ENCODE assay signal across 9 cellular contexts in the genomic region with DNA sequence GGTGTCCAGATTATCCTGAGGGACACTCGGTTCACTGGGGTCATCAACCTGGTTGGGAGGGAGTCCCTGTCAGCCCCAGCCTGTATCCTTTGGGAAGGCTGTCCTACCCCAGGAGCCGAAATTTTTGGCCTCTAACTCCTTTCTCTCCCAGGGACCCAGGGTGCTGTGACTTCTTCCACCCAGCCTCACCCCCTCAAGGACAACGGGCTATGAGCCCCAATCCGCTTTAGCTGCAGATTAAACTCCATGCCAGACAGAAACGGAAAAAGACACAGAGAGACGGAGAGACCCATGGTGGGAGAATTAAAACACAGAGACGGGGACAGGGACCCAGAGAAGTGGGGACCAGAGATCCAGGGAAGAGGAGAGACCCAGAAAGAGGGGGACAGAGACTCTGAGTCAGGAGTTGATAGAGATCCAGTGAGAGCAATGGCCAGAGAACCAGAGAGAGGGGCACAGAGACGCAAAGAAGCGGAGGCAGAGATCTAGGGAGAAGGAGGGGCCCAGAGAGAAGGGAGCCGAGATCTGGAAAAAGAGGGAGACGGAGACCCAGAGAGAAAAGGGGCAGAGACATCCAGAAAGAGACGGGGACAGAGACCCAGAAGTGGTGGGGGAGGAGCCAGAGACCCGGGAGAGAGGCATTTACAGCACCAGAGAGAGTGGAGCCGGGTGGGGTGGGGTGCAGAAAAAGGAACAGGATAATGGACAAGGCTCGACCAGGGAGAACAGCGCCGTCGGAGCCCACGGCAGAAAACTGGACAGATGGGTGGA. TPM values are rescaled to one million over a fixed set of nuclear protein-coding genes. Genes with fewer than 3 reads are reported as not detected.
DNase-seq lines count a peak whose midpoint lies in the region; ATAC-seq and TF ChIP-seq lines count a peak whose summit lies in the region.
"Had no signal": no experiment of that assay in that cellular context is flagged by ENCODE, and none has a peak within 500 bp of the region (broad histone marks: within the 10 kb centered on the region; RNA-seq: fewer than 3 reads in every experiment).

No MANE protein-coding gene starts in this region.

- no TSS peak for BruUV-seq in Panc1 (replicated peaks; lab: Mats Ljungman, UMichigan)

- TF ChIP-seq EP300 in sigmoid colon (IDR thresholded peaks at IDR 0.05): no peak

- TF ChIP-seq CTCF in Panc1 (IDR thresholded peaks at IDR 0.05): no peak; the same call in 1 of the 2 replicates
- TF ChIP-seq CTCF in glutamatergic neuron (IDR thresholded peaks at IDR 0.05; ENCODE audit: partially characterized antibody, unreplicated experiment): no peak
- TF ChIP-seq CTCF in sigmoid colon (IDR thresholded peaks at IDR 0.05): no peak

- intact Hi-C loops in Panc1 (cut with micrococcal nuclease; ENCODE audit: unreplicated experiment) (loop anchor here (5.0 kb wide), 1 partner anchor 48 kb away; no protein-coding TSS in a partner anchor), sigmoid colon (cut with DNase I) (loop anchor here (5.0 kb wide), 1 partner anchor 173 kb away; no protein-coding TSS in a partner anchor)

- peaks cover 26% of the 10 kb centered on the region for H3K27me3 Mint-ChIP-seq in glutamatergic neuron (ENCODE audit: unreplicated experiment)

- H3K36me3 Mint-ChIP-seq in glutamatergic neuron (ENCODE audit: unreplicated experiment): peaks cover 1% of the 10 kb centered on the region

- POLR2A ChIA-PET in Panc1 (lab: Charles Lee): no interaction called here

- peaks cover 9% of the 10 kb centered on the region; the same call in 1 of the 2 replicates for H3K27me3 ChIP-seq in Panc1 (ENCODE audit: control insufficient read depth, insufficient read depth, low read length)
- H3K27me3 ChIP-seq in sigmoid colon: peaks cover 28 to 76% (median 71%) of the 10 kb centered on the region in 3 donors
- peaks cover 59% of the 10 kb centered on the region for H3K27me3 ChIP-seq in effector memory CD4-positive, alpha-beta T cell (replicated peaks; ENCODE audit: control insufficient read depth, insufficient read depth, low read length, poor library complexity, severe bottlenecking)

- peaks cover 31% of the 10 kb centered on the region for H3K4me1 Mint-ChIP-seq in glutamatergic neuron (ENCODE audit: low read depth, unreplicated experiment)

- in situ Hi-C loops in Panc1 (cut with HindIII; ENCODE audit: low pct_unique_long_range_greater_than_20kb, low sequenced_read_pairs): no loop called here

- H3K9me3 ChIP-seq in Panc1 (ENCODE audit: control insufficient read depth, insufficient read depth, low read depth, low read length) (no peaks in the 10 kb centered on the region), sigmoid colon (no peaks in the 10 kb centered on the region)
- no peaks in the 10 kb centered on the region for H3K9me3 ChIP-seq in effector memory CD4-positive, alpha-beta T cell (ENCODE audit: control insufficient read depth, low read length)

- H3K4me1 ChIP-seq in Panc1 (ENCODE audit: control insufficient read depth, insufficient read depth, low read length): no peaks in the 10 kb centered on the region; the same call in 1 of the 2 replicates
- H3K4me1 ChIP-seq in sigmoid colon: peaks cover 0 to 24% (median 17%) of the 10 kb centered on the region in 4 donors
- H3K4me1 ChIP-seq in effector memory CD4-positive, alpha-beta T cell (ENCODE audit: control insufficient read depth, insufficient read depth, low read length, poor library complexity, severe bottlenecking): peaks cover 25% of the 10 kb centered on the region

- peak; percentile 67 for DNase-seq in DMS 273 (lab: John Stamatoyannopoulos, UW; ENCODE audit: unreplicated experiment)
- DNase-seq in DMS 273 treated with DMSO at 0.1 percent for 48 hours (lab: John Stamatoyannopoulos, UW): no peak
- no peak for DNase-seq in Panc1 (ENCODE audit: low read depth, low spot score)
- DNase-seq in glutamatergic neuron: peak; percentile 57
- DNase-seq in sigmoid colon: no peak
- no peak for DNase-seq in effector memory CD4-positive, alpha-beta T cell
- no peak for DNase-seq in stimulated activated CD4-positive, alpha-beta T cell treated with anti-CD3 and anti-CD28 coated beads, Interleukin-12 subunit alpha, Interleukin-12 subunit beta, amount 100 ng/mL, for 4 hours
- DNase-seq in AG20443 (ENCODE audit: low spot score): no peak

- H3K9me3 Mint-ChIP-seq in glutamatergic neuron (ENCODE audit: unreplicated experiment): peaks cover 21% of the 10 kb centered on the region

- ATAC-seq in Panc1: no peak

- CTCF ChIA-PET in Panc1 (lab: Charles Lee): no interaction called here

- H3K36me3 ChIP-seq in Panc1 (ENCODE audit: control insufficient read depth, insufficient read depth, low read length) (no peaks in the 10 kb centered on the region), sigmoid colon (no peaks in the 10 kb centered on the region)
- H3K36me3 ChIP-seq in effector memory CD4-positive, alpha-beta T cell (ENCODE audit: control insufficient read depth, insufficient read depth, low read length): no peaks in the 10 kb centered on the region

- no peak overlapping the region for H3K27ac ChIP-seq in Panc1 (ENCODE audit: low read length)
- H3K27ac ChIP-seq in sigmoid colon: no peak overlapping the region
- no peak overlapping the region for H3K27ac ChIP-seq in effector memory CD4-positive, alpha-beta T cell (ENCODE audit: insufficient read depth, low read length, poor library complexity, severe bottlenecking)

- peak overlapping the region; percentile 98 for H3K4me3 Mint-ChIP-seq in glutamatergic neuron (ENCODE audit: unreplicated experiment)

- peak overlapping the region; percentile 28 to 45 for H3K4me3 ChIP-seq in Panc1 (ENCODE audit: low read depth in 2 of 2, low read length in 2 of 2)
- H3K4me3 ChIP-seq in sigmoid colon: peak overlapping the region in 3 of 4 donors; percentile 18 to 32 (median 18)
- no peak overlapping the region for H3K4me3 ChIP-seq in effector memory CD4-positive, alpha-beta T cell (ENCODE audit: insufficient read depth, low read depth, low read length, poor library complexity, severe bottlenecking)

- TF ChIP-seq POLR2A in sigmoid colon (IDR thresholded peaks at IDR 0.05): no peak

- 20 to 36% methylated on average over 19 of the region's 19 CpGs for WGBS in sigmoid colon, 2 donors

- H3K27ac Mint-ChIP-seq in glutamatergic neuron (ENCODE audit: unreplicated experiment): peak overlapping the region; percentile 91

RNA-seq across cellular contexts. Expression of a gene that starts 0.7 kb away (rescaled TPM):
- total RNA-seq in Panc1 (2021; ENCODE audit: unreplicated experiment): 1.2 TPM
- polyA plus RNA-seq in Panc1 (2012; ENCODE audit: insufficient read length): 1.7 TPM
- total RNA-seq in glutamatergic neuron (ENCODE audit: unreplicated experiment): 188 TPM
- 1 to 10 TPM in 1 of 4 donors, under 1 TPM in 2, not detected in 1; 0.28 to 1.4 (median 0.82) TPM for total RNA-seq in sigmoid colon
- polyA plus RNA-seq in sigmoid colon: 1 to 10 TPM in 1 of 3 donors, under 1 TPM in 2; 0.23 to 1.8 (median 0.41) TPM
- total RNA-seq: kidney epithelial cell had no signal

RNA-seq across cellular contexts. Expression of a gene that starts 11.0 kb away (rescaled TPM):
- total RNA-seq in Panc1 (2021; ENCODE audit: unreplicated experiment) (78.5 TPM), glutamatergic neuron (ENCODE audit: unreplicated experiment) (104 TPM), sigmoid colon (10 to 100 TPM; 62.9 to 99.6 (median 81.4) TPM)
- polyA plus RNA-seq in Panc1 (2012; ENCODE audit: insufficient read length): 72.4 TPM
- polyA plus RNA-seq in sigmoid colon: 100 to 1,000 TPM in 1 of 3 donors, 10 to 100 TPM in 2; 63.6 to 105 (median 65.5) TPM

RNA-seq across cellular contexts. Expression of a gene that starts 12.4 kb away (rescaled TPM):
- total RNA-seq in Panc1 (2021; ENCODE audit: unreplicated experiment) (19.6 TPM), glutamatergic neuron (ENCODE audit: unreplicated experiment) (28.6 TPM), sigmoid colon (10 to 100 TPM; 14.1 to 25.3 (median 18.1) TPM)
- polyA plus RNA-seq in Panc1 (2012; ENCODE audit: insufficient read length): 31.7 TPM
- polyA plus RNA-seq in sigmoid colon: 10 to 100 TPM; 14.3 to 44.2 (median 18.0) TPM

RNA-seq across cellular contexts. Expression of a gene that starts 15.4 kb away (rescaled TPM):
- not detected for total RNA-seq in Panc1 (2021; ENCODE audit: unreplicated experiment)
- not detected for polyA plus RNA-seq in Panc1 (2012; ENCODE audit: insufficient read length)
- total RNA-seq in glutamatergic neuron (ENCODE audit: unreplicated experiment): 0.88 TPM
- total RNA-seq in sigmoid colon: not detected
- not detected for polyA plus RNA-seq in sigmoid colon
- total RNA-seq: kidney epithelial cell had no signal

RNA-seq across cellular contexts. Expression of a gene that starts 17.4 kb away (rescaled TPM):
- total RNA-seq in Panc1 (2021; ENCODE audit: unreplicated experiment) (not detected), glutamatergic neuron (ENCODE audit: unreplicated experiment) (2.5 TPM), sigmoid colon (not detected)
- not detected for polyA plus RNA-seq in Panc1 (2012; ENCODE audit: insufficient read length)
- not detected for polyA plus RNA-seq in sigmoid colon
- total RNA-seq: kidney epithelial cell had no signal

Comparison
In these comparisons a context has a peak if more than half of its experiments do, and no peak if none do; other contexts are left out.
1. DNase-seq: peak in DMS 273 (single experiment) and glutamatergic neuron (single experiment); none in DMS 273 treated with DMSO at 0.1 percent for 48 hours (single experiment), Panc1 (single experiment), sigmoid colon (single experiment), effector memory CD4-positive, alpha-beta T cell (0 of 3), stimulated activated CD4-positive, alpha-beta T cell treated with anti-CD3 and anti-CD28 coated beads, Interleukin-12 subunit alpha, Interleukin-12 subunit beta, amount 100 ng/mL, for 4 hours (single experiment) and AG20443 (single experiment).
2. RNA of a gene that starts 0.7 kb away (total RNA-seq): 188 TPM in glutamatergic neuron (single experiment); 1.2 TPM in Panc1 (single experiment) and 0.28 to 1.4 TPM in sigmoid colon; every median in the first group is over 10 times any median in the second.